In the genomic region with DNA sequence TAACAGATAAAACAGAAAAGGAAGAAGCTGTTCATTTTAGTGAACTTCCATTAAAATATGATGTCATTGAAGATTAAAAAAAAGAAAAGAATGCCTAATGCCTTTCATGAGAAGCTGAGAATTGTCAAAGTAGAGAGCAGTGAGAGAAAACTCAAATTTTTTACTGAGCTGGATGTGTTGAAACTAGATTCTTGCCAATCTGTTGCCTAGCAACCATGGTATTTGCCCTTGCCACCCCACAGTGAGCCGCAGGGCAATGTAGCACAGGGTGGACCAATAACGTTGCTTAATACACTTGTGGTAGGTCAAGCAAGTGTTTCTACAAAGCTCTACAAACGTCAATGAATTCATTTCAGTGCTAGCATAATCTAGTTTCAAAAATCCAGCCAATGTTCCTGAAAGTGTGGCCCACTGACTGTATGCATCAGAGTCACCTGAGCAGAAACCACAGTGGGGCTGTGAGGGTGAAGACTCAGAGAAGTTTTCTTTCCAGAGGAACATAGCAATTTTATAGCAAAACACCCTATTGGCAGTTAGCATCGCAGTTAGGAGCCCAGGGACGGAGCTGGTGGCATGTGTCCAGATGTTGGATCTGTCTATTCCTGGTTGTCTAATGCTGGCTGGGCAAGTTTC, we compare ENCODE assay signal across 8 cellular contexts.
A peak's percentile ranks its signal among the peaks of the same experiment; 100 is the strongest.
DNase-seq lines count a peak whose midpoint lies in the region; ATAC-seq and TF ChIP-seq lines count a peak whose summit lies in the region.

No MANE protein-coding gene starts in this region.

- no peaks in the 10 kb centered on the region for H3K36me3 ChIP-seq in HAP-1 (replicated peaks)

- ATAC-seq in GM18511 (IDR thresholded peaks at IDR 0.05; ENCODE audit: unreplicated experiment) = peak; percentile 82
- ATAC-seq in HG02981 (IDR thresholded peaks at IDR 0.05; ENCODE audit: unreplicated experiment) = peak; percentile 90

- in situ Hi-C loops in HAP-1 (cut with MboI; ENCODE audit: low sequenced_read_pairs) = no loop called here
- in situ Hi-C loops in KBM-7 (cut with MboI; ENCODE audit: low pct_unique_long_range_greater_than_20kb, low sequenced_read_pairs) = no loop called here

- H3K27ac Mint-ChIP-seq in mesothelial cell of epicardium = peak overlapping the region; percentile 22

- peaks cover 7% of the 10 kb centered on the region for H3K9me3 Mint-ChIP-seq in mesothelial cell of epicardium

- DNase-seq in NOMO-1 (lab: John Stamatoyannopoulos, UW; ENCODE audit: unreplicated experiment in 2 of 2) (peak; percentile 67 to 81), ecto neural progenitor cell (ENCODE audit: low spot score) (peak; percentile 53), mesothelial cell of epicardium (ENCODE audit: low spot score in 2 of 2, unreplicated experiment in 2 of 2) (no peak), HAP-1 (ENCODE audit: low spot score in 2 of 2) (no peak), KBM-7 (no peak), DMS114 treated with DMSO at 0.1 percent for 48 hours (lab: John Stamatoyannopoulos, UW; ENCODE audit: unreplicated experiment) (no peak)

- no peak for TF ChIP-seq CTCF in mesothelial cell of epicardium (IDR thresholded peaks at IDR 0.05; ENCODE audit: unreplicated experiment)

- peaks cover 26% of the 10 kb centered on the region for H3K4me1 Mint-ChIP-seq in mesothelial cell of epicardium

- no peaks in the 10 kb centered on the region for H3K4me1 ChIP-seq in HAP-1

- H3K36me3 Mint-ChIP-seq in mesothelial cell of epicardium = no peaks in the 10 kb centered on the region

- no peaks in the 10 kb centered on the region for H3K27me3 ChIP-seq in HAP-1 (ENCODE audit: low read depth)

- no peaks in the 10 kb centered on the region for H3K9me3 ChIP-seq in HAP-1

- no peak overlapping the region for H3K4me3 Mint-ChIP-seq in mesothelial cell of epicardium

- no peak overlapping the region for H3K4me3 ChIP-seq in HAP-1

- no peaks in the 10 kb centered on the region for H3K27me3 Mint-ChIP-seq in mesothelial cell of epicardium (ENCODE audit: low read depth)

Comparison
In these comparisons a context has a peak if more than half of its experiments do, and no peak if none do; other contexts are left out.
1. DNase-seq: peak in NOMO-1 (2 of 2) and ecto neural progenitor cell (single experiment); none in mesothelial cell of epicardium (0 of 2), HAP-1 (0 of 2), KBM-7 (single experiment) and DMS114 treated with DMSO at 0.1 percent for 48 hours (single experiment).